ENCODE assay signal across 8 cellular contexts in the genomic region with DNA sequence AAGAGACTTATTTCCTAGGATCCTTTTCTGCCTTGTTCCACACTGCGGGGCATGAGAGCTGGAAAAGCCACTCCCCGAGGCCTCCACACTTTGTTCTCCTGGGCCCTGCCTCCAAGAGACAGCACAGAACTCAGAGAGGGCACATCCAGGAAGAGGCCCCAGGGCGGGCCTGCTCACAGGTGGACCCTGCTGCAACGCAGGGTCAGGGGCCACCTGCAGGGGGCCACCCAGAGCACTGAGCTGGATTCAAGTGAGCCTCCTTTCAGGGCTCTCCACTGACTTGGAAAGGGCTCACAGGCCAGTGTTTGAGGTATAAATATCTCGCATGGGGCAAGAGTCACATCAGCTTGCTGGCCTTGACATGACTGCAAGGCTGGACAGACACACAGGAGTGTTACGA. TPM values are rescaled to one million over a fixed set of nuclear protein-coding genes. Genes with fewer than 3 reads are reported as not detected.
DNase-seq lines count a peak whose midpoint lies in the region; ATAC-seq, FAIRE-seq and TF ChIP-seq lines count a peak whose summit lies in the region.

No MANE protein-coding gene starts in this region.

- peaks cover 6% of the 10 kb centered on the region for H3K4me1 Mint-ChIP-seq in activated naive CD8-positive, alpha-beta T cell (ENCODE audit: low read depth)

- no peaks in the 10 kb centered on the region for H3K27me3 Mint-ChIP-seq in activated naive CD8-positive, alpha-beta T cell

- H3K27ac ChIP-seq in DOHH2 (ENCODE audit: low read depth, low read length) (no peak overlapping the region), lower lobe of right lung (no peak overlapping the region), dorsolateral prefrontal cortex (no peak overlapping the region)

- H3K27me3 ChIP-seq in DOHH2 (ENCODE audit: control insufficient read depth, low read length) = no peaks in the 10 kb centered on the region
- H3K27me3 ChIP-seq in lower lobe of right lung (ENCODE audit: low read depth) = no peaks in the 10 kb centered on the region
- no peaks in the 10 kb centered on the region for H3K27me3 ChIP-seq in dorsolateral prefrontal cortex

- no peaks in the 10 kb centered on the region for H3K9me3 Mint-ChIP-seq in activated naive CD8-positive, alpha-beta T cell (ENCODE audit: low read depth)

- H3K36me3 ChIP-seq in DOHH2 (ENCODE audit: control insufficient read depth, low read length) (peaks cover 58% of the 10 kb centered on the region), lower lobe of right lung (peaks cover 31% of the 10 kb centered on the region)

- H3K4me3 ChIP-seq in DOHH2 (ENCODE audit: low read length) (no peak overlapping the region), HFF-Myc (replicated peaks; ENCODE audit: low read depth, low read length) (no peak overlapping the region), lower lobe of right lung (no peak overlapping the region), dorsolateral prefrontal cortex (no peak overlapping the region)

- H4K20me1 ChIP-seq in DOHH2 (ENCODE audit: control insufficient read depth, insufficient read depth, low read depth, low read length) = peaks cover 24% of the 10 kb centered on the region

- peaks cover 39% of the 10 kb centered on the region for H3K4me1 ChIP-seq in DOHH2 (ENCODE audit: control insufficient read depth, low read length)
- H3K4me1 ChIP-seq in lower lobe of right lung = peaks cover 46% of the 10 kb centered on the region

- H3K9me3 ChIP-seq in DOHH2 (ENCODE audit: control insufficient read depth, insufficient read depth, low read length) = no peaks in the 10 kb centered on the region
- H3K9me3 ChIP-seq in lower lobe of right lung = no peaks in the 10 kb centered on the region

- DNase-seq in HFF-Myc (ENCODE audit: extremely low read depth, low read depth) (no peak), lower lobe of right lung (no peak), HTR-8/SVneo (ENCODE audit: insufficient read length, low spot score) (no peak), dorsolateral prefrontal cortex (no peak), RKO (ENCODE audit: low spot score) (no peak)

- H3K79me2 ChIP-seq in DOHH2 (ENCODE audit: control insufficient read depth, low read length) = peaks cover 45% of the 10 kb centered on the region

- no peaks in the 10 kb centered on the region for H3K9me2 ChIP-seq in DOHH2 (replicated peaks; ENCODE audit: control insufficient read depth, low read length)

- ATAC-seq in lower lobe of right lung (no peak), GM18519 (IDR thresholded peaks at IDR 0.05; ENCODE audit: low FRiP score, unreplicated experiment) (no peak)

- TF ChIP-seq CTCF in DOHH2 (IDR thresholded peaks at IDR 0.05; ENCODE audit: low read depth, low read length, poor library complexity, severe bottlenecking) = peak; percentile 73
- peak; percentile 51 for TF ChIP-seq CTCF in HFF-Myc (IDR thresholded peaks at IDR 0.05; ENCODE audit: low read depth, low read length, missing control alignments)
- peak; percentile 34 for TF ChIP-seq CTCF in lower lobe of right lung (IDR thresholded peaks at IDR 0.05)
- TF ChIP-seq CTCF in dorsolateral prefrontal cortex (IDR thresholded peaks at IDR 0.05 in 54 of 56, conservative IDR thresholded peaks at IDR 0.05 in 2 of 56; ENCODE audit: low read depth in 1 of 56, partially characterized antibody in 56 of 56) = peak in 21 of 56 donors; percentile 13 to 36 (median 20)

- no peak overlapping the region for H3K4me2 ChIP-seq in DOHH2 (ENCODE audit: low read length)

- intact Hi-C loops in lower lobe of right lung (cut with DNase I) = no loop called here
- intact Hi-C loops in dorsolateral prefrontal cortex (cut with DNase I) = no loop called here

- H3K4me3 Mint-ChIP-seq in activated naive CD8-positive, alpha-beta T cell = peak overlapping the region; percentile 65

- no peak overlapping the region for H3K27ac Mint-ChIP-seq in activated naive CD8-positive, alpha-beta T cell

- FAIRE-seq in HTR-8/SVneo (lab: Jason Lieb, UNC) = no peak

- H3F3A ChIP-seq in DOHH2 (ENCODE audit: control insufficient read depth, insufficient read depth) = peaks cover 44% of the 10 kb centered on the region

- peaks cover 10% of the 10 kb centered on the region for H3K36me3 Mint-ChIP-seq in activated naive CD8-positive, alpha-beta T cell

RNA-seq across cellular contexts. Expression of gene RGS16, which starts 4.8 kb away (rescaled TPM):
- 14.6 TPM for total RNA-seq in lower lobe of right lung
- total RNA-seq in dorsolateral prefrontal cortex = 10 to 100 TPM in 14 of 120 experiments, 1 to 10 TPM in 106; 1.0 to 20.8 (median 3.8) TPM

RNA-seq across cellular contexts. Expression of gene RNASEL, which starts 10.3 kb away (rescaled TPM):
- total RNA-seq in lower lobe of right lung (16.5 TPM), dorsolateral prefrontal cortex (10 to 100 TPM in 1 of 120 experiments, 1 to 10 TPM in 119; 3.9 to 10.1 (median 7.3) TPM)
